Comparison of ENCODE assay signal across 25 cellular contexts in genomic region chr22:33063611-33064010, GRCh38. TPM values are rescaled to one million over a fixed set of nuclear protein-coding genes. Genes with fewer than 3 reads are reported as not detected.
"Had no signal": no experiment of that assay in that cellular context is flagged by ENCODE, and none has a peak within 500 bp of the region (broad histone marks: within the 10 kb centered on the region; RNA-seq: fewer than 3 reads in every experiment).

No MANE protein-coding gene starts in this region.

- H3K4me3 ChIP-seq: cardiac muscle cell, SK-N-MC had no signal

- ATAC-seq: activated CD4-positive, alpha-beta T cell treated with anti-CD3 and anti-CD28 coated beads for 36 hours; activated T-helper 17 cell treated with anti-CD3 and anti-CD28 coated beads, Interleukin-2, amount 50 U/mL, for 72 hours; Right ventricle myocardium inferior; T-cell had no signal

- H3K27me3 ChIP-seq: cardiac muscle cell had no signal

- DNase-seq: activated CD4-positive, alpha-beta memory T cell treated with anti-CD3 and anti-CD28 coated beads, Interleukin-2, amount 10 ng/mL, durations not matched to agents 7 days and 5 days; activated CD4-positive, alpha-beta T cell treated with anti-CD3 and anti-CD28 coated beads for 36 hours; activated CD4-positive, alpha-beta T cell treated with anti-CD3 and anti-CD28 coated beads, Interleukin-2, amount 50 U/mL, for 1 hour; activated gamma-delta T cell; activated naive CD4-positive, alpha-beta T cell treated with anti-CD3 and anti-CD28 coated beads, Interleukin-2, amount 10 ng/mL, durations not matched to agents 7 days and 5 days; activated naive CD8-positive, alpha-beta T cell treated with anti-CD3 and anti-CD28 coated beads for 36 hours; activated T-cell treated with anti-CD3 and anti-CD28 coated beads for 4 hours; activated T-cell treated with anti-CD3 and anti-CD28 coated beads, Interleukin-2, amount 50 U/mL, for 48 hours; brain microvascular endothelial cell; cerebellar nuclear complex; Kasumi-1; NCI-H1436; NCI-H1694 treated with DMSO at 0.1 percent for 48 hours; NCI-H2029 treated with DMSO at 0.1 percent for 48 hours; NCI-H510A treated with DMSO at 0.1 percent for 48 hours; NCI-H748 treated with DMSO at 0.1 percent for 48 hours; RPMI8226; T-cell; T-helper 2 cell; WERI-Rb-1 had no signal

- H3K36me3 ChIP-seq: brain microvascular endothelial cell, cardiac muscle cell, WERI-Rb-1 had no signal

- H3K27ac ChIP-seq: brain microvascular endothelial cell, cardiac muscle cell, SK-N-MC, WERI-Rb-1 had no signal

RNA-seq across cellular contexts. Expression of gene SYN3, which starts 5.4 kb away (rescaled TPM):
- total RNA-seq: activated CD4-positive, alpha-beta memory T cell treated with anti-CD3 and anti-CD28 coated beads, Interleukin-2, amount 10 ng/mL, durations not matched to agents 7 days and 5 days; activated CD4-positive, alpha-beta T cell treated with anti-CD3 and anti-CD28 coated beads for 36 hours; activated CD8-positive, alpha-beta memory T cell treated with anti-CD3 and anti-CD28 coated beads for 36 hours; activated naive CD8-positive, alpha-beta T cell treated with anti-CD3 and anti-CD28 coated beads for 36 hours; activated T-helper 17 cell treated with anti-CD3 and anti-CD28 coated beads, Interleukin-2, amount 50 U/mL, for 72 hours; Right ventricle myocardium inferior had no signal
